Comparison of ENCODE assay signal across 18 cellular contexts in the genomic region with DNA sequence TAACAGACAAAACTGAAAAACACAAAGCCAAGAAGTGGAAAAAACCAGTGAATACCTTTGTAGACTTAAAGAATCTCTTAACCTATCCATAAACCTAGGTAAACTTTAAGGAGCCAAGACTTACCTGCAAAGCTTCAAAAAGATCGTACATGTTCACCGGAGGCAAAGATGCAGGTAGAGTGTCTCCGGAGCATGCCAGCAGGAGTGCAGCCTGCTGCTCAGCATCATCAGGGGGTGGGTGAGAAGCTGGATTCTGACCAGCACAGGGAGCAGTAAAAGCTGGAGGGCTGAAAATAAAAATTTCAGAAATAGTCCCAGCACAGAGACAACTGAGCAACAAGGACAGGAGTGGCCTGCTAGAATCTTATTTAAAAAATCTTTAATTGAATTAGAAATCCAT. TPM values are rescaled to one million over a fixed set of nuclear protein-coding genes. Genes with fewer than 3 reads are reported as not detected.
DNase-seq lines count a peak whose midpoint lies in the region; ATAC-seq and TF ChIP-seq lines count a peak whose summit lies in the region.
"Had no signal": no experiment of that assay in that cellular context is flagged by ENCODE, and none has a peak within 500 bp of the region (broad histone marks: within the 10 kb centered on the region; RNA-seq: fewer than 3 reads in every experiment).

No MANE protein-coding gene starts in this region.

- no peak overlapping the region for H3K4me3 Mint-ChIP-seq in activated T-cell treated with anti-CD3 and anti-CD28 coated beads, Interleukin-2, amount 50 U/mL, for 24 hours
- H3K4me3 Mint-ChIP-seq in T-helper 17 cell = no peak overlapping the region
- no peak overlapping the region for H3K4me3 Mint-ChIP-seq in endodermal cell
- H3K4me3 Mint-ChIP-seq: GM23338 had no signal

- H3K4me1 Mint-ChIP-seq in activated T-cell treated with anti-CD3 and anti-CD28 coated beads, Interleukin-2, amount 50 U/mL, for 24 hours (ENCODE audit: low read depth) = peaks cover 26% of the 10 kb centered on the region
- H3K4me1 Mint-ChIP-seq in T-helper 17 cell = peaks cover 21% of the 10 kb centered on the region
- peaks cover 48% of the 10 kb centered on the region for H3K4me1 Mint-ChIP-seq in endodermal cell

- H3K4me3 ChIP-seq in endodermal cell (ENCODE audit: low read length) = no peak overlapping the region
- H3K4me3 ChIP-seq: A549, GM23338 had no signal

- WGBS in endodermal cell (ENCODE audit: insufficient coverage in 1 of 2, insufficient read length in 1 of 2), 2 experiments = 67 to 93% methylated on average over 3 of the region's 3 CpGs

- TF ChIP-seq CTCF in endodermal cell (conservative IDR thresholded peaks at IDR 0.05) = no peak

- no peaks in the 10 kb centered on the region for H3K9me3 Mint-ChIP-seq in activated T-cell treated with anti-CD3 and anti-CD28 coated beads, Interleukin-2, amount 50 U/mL, for 24 hours
- no peaks in the 10 kb centered on the region for H3K9me3 Mint-ChIP-seq in endodermal cell
- H3K9me3 Mint-ChIP-seq: GM23338 had no signal

- DNase-seq in activated T-cell treated with anti-CD3 and anti-CD28 coated beads, Interleukin-2, amount 50 U/mL, for 24 hours = no peak
- no peak for DNase-seq in activated T-cell treated with anti-CD3 and anti-CD28 coated beads, Interleukin-2, amount 50 U/mL, for 48 hours
- no peak for DNase-seq in T-helper 17 cell
- DNase-seq in endodermal cell = no peak
- peak in 1 of 49 donors; percentile 8 for DNase-seq in substantia nigra (lab: John Stamatoyannopoulos, UW)
- DNase-seq in NCI-H1092 treated with DMSO at 0.1 percent for 48 hours (lab: John Stamatoyannopoulos, UW) = no peak
- DNase-seq: Calu3, DMS79 treated with DMSO at 0.1 percent for 48 hours, GDM1, Kasumi-1, NCI-H2029, NCI-H2171 treated with DMSO at 0.1 percent for 48 hours, NCI-H510A, NCI-H82 had no signal

- no peaks in the 10 kb centered on the region for H3K27me3 ChIP-seq in endodermal cell (ENCODE audit: control insufficient read depth, insufficient read depth, low read length, poor library complexity, severe bottlenecking)

- peaks cover 98% of the 10 kb centered on the region for H3K36me3 Mint-ChIP-seq in activated T-cell treated with anti-CD3 and anti-CD28 coated beads, Interleukin-2, amount 50 U/mL, for 24 hours (ENCODE audit: low read depth)
- H3K36me3 Mint-ChIP-seq in T-helper 17 cell (ENCODE audit: low read depth) (peaks cover 6% of the 10 kb centered on the region), endodermal cell (ENCODE audit: low read depth) (peaks cover 55% of the 10 kb centered on the region)

- ATAC-seq in T-helper 17 cell (no peak), GM18909 (IDR thresholded peaks at IDR 0.05; ENCODE audit: poor library complexity, unreplicated experiment) (no peak)
- ATAC-seq: GM23338 had no signal

- H3K36me3 ChIP-seq in endodermal cell (ENCODE audit: control insufficient read depth, insufficient read depth, low read length) = peaks cover 92% of the 10 kb centered on the region

- H3K4me1 ChIP-seq in endodermal cell (ENCODE audit: control insufficient read depth, insufficient read depth, low read length) = peaks cover 12% of the 10 kb centered on the region
- H3K4me1 ChIP-seq: A549 had no signal

- H3K27ac Mint-ChIP-seq in activated T-cell treated with anti-CD3 and anti-CD28 coated beads, Interleukin-2, amount 50 U/mL, for 24 hours = peak overlapping the region; percentile 69
- H3K27ac Mint-ChIP-seq in T-helper 17 cell (peak overlapping the region; percentile 47), endodermal cell (no peak overlapping the region)
- H3K27ac Mint-ChIP-seq: GM23338 had no signal

- H3K27me3 Mint-ChIP-seq in activated T-cell treated with anti-CD3 and anti-CD28 coated beads, Interleukin-2, amount 50 U/mL, for 24 hours = no peaks in the 10 kb centered on the region
- H3K27me3 Mint-ChIP-seq in T-helper 17 cell (no peaks in the 10 kb centered on the region), endodermal cell (ENCODE audit: insufficient read depth) (no peaks in the 10 kb centered on the region)

- H3K9ac ChIP-seq in endodermal cell (ENCODE audit: extremely low read depth, low read length, poor library complexity, severe bottlenecking) = no peak overlapping the region

- H3K27ac ChIP-seq in endodermal cell (ENCODE audit: low read depth, low read length) = peak overlapping the region; percentile 12
- H3K27ac ChIP-seq in substantia nigra (ENCODE audit: low read depth, low read length, poor library complexity, severe bottlenecking) = peak overlapping the region; percentile 6
- H3K27ac ChIP-seq: A549, C4-2B had no signal

- H3K9me3 ChIP-seq in T-helper 17 cell (ENCODE audit: control insufficient read depth, low read length, poor library complexity, severe bottlenecking) (no peaks in the 10 kb centered on the region), endodermal cell (ENCODE audit: control insufficient read depth, low read length) (no peaks in the 10 kb centered on the region)
- H3K9me3 ChIP-seq: A549 had no signal

RNA-seq across cellular contexts. Expression of a gene that starts 18.1 kb away (rescaled TPM):
- 10 to 100 TPM; 12.0 to 13.1 TPM for total RNA-seq in T-helper 17 cell
- 10 to 100 TPM; 18.4 to 19.9 TPM for total RNA-seq in endodermal cell
- polyA plus RNA-seq in endodermal cell (2013, experiment 1 of 2) = 32.6 TPM
- polyA plus RNA-seq in endodermal cell (2013, experiment 2 of 2) = 31.5 TPM

RNA-seq across cellular contexts. Expression of a gene that starts 18.7 kb away (rescaled TPM):
- total RNA-seq in T-helper 17 cell (10 to 100 TPM; 24.7 to 27.7 TPM), endodermal cell (10 to 100 TPM; 37.9 to 43.2 TPM)
- 42.6 TPM for polyA plus RNA-seq in endodermal cell (2013, experiment 1 of 2)
- polyA plus RNA-seq in endodermal cell (2013, experiment 2 of 2) = 42.9 TPM
